Comparison of ENCODE assay signal across 20 cellular contexts in the genomic region with DNA sequence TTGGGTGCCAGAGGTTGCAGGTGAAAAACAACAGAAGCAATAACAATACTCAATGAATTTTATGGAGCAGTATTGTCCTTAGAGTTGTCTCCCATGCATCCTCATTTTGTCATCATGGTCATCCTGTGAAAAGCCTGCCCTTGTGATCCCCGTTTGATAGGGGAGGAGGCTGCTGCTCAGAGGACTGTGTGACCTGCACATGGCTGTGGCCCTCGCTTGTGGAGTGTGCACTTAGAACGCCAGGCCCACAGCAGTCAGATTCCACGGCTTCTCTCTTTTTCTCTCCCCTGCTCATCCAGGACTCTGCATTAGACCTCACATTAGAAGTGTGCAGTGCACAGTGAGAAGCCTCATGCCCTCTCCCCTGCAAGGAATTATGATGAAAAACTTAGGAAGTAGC.
DNase-seq lines count a peak whose midpoint lies in the region; ATAC-seq, FAIRE-seq and TF ChIP-seq lines count a peak whose summit lies in the region.
"Had no signal": no experiment of that assay in that cellular context is flagged by ENCODE, and none has a peak within 500 bp of the region (broad histone marks: within the 10 kb centered on the region; RNA-seq: fewer than 3 reads in every experiment).

No MANE protein-coding gene starts in this region.

- H3K79me2 ChIP-seq in mammary epithelial cell (ENCODE audit: insufficient read depth, low read length) (no peaks in the 10 kb centered on the region), HepG2 (ENCODE audit: insufficient read depth, low read length) (no peaks in the 10 kb centered on the region)

- BruUV-seq in mammary epithelial cell (replicated peaks; lab: Mats Ljungman, UMichigan) (no TSS peak), Panc1 (replicated peaks; lab: Mats Ljungman, UMichigan) (no TSS peak), HepG2 (replicated peaks; lab: Mats Ljungman, UMichigan) (no TSS peak)

- H4K20me1 ChIP-seq in mammary epithelial cell (ENCODE audit: insufficient read depth, low read length) (no peaks in the 10 kb centered on the region), HepG2 (ENCODE audit: insufficient read depth, low read length) (no peaks in the 10 kb centered on the region)
- H4K20me1 ChIP-seq: BLaER1 treated with 17β-estradiol and CSF1 and Interleukin-3, amounts not matched to agents 10 nM and 100 nM had no signal

- ATAC-seq in Panc1 (no peak), HepG2 (no peak), GM18861 (IDR thresholded peaks at IDR 0.05; ENCODE audit: unreplicated experiment) (no peak)
- ATAC-seq: CD8-positive, alpha-beta T cell had no signal

- no peak overlapping the region for H3K27ac ChIP-seq in mammary epithelial cell (ENCODE audit: insufficient read depth, low read depth, low read length)
- no peak overlapping the region for H3K27ac ChIP-seq in breast epithelium
- peak overlapping the region; percentile 6; the same call in 1 of the 2 replicates for H3K27ac ChIP-seq in Panc1 (ENCODE audit: low read length)
- no peak overlapping the region for H3K27ac ChIP-seq in esophagus muscularis mucosa (replicated peaks in 1 of 4)
- no peak overlapping the region for H3K27ac ChIP-seq in HepG2 (ENCODE audit: extremely low read length, insufficient read depth, low read length)
- H3K27ac ChIP-seq: BLaER1 treated with 17β-estradiol and CSF1 and Interleukin-3, amounts not matched to agents 10 nM and 100 nM; C4-2B had no signal

- FAIRE-seq in HepG2 (lab: Jason Lieb, UNC), result no peak
- FAIRE-seq: A204.1, D721Med, G401.6, GM12891 had no signal

- H3K36me3 ChIP-seq in mammary epithelial cell (ENCODE audit: insufficient read depth, low read length), result no peaks in the 10 kb centered on the region
- H3K36me3 ChIP-seq in breast epithelium, result no peaks in the 10 kb centered on the region
- H3K36me3 ChIP-seq in Panc1 (ENCODE audit: control insufficient read depth, insufficient read depth, low read length), result no peaks in the 10 kb centered on the region
- no peaks in the 10 kb centered on the region for H3K36me3 ChIP-seq in esophagus muscularis mucosa
- no peaks in the 10 kb centered on the region for H3K36me3 ChIP-seq in HepG2 (replicated peaks in 1 of 2; ENCODE audit: control insufficient read depth in 1 of 2, insufficient read depth in 2 of 2, low read length in 2 of 2)
- H3K36me3 ChIP-seq: BLaER1 treated with 17β-estradiol and CSF1 and Interleukin-3, amounts not matched to agents 10 nM and 100 nM had no signal

- peaks cover 10% of the 10 kb centered on the region for H3K4me1 ChIP-seq in mammary epithelial cell (ENCODE audit: insufficient read depth, low read length)
- no peaks in the 10 kb centered on the region for H3K4me1 ChIP-seq in breast epithelium
- peaks cover 7% of the 10 kb centered on the region for H3K4me1 ChIP-seq in Panc1 (ENCODE audit: control insufficient read depth, insufficient read depth, low read length)
- peaks cover 18 to 51% (median 39%) of the 10 kb centered on the region in 4 donors for H3K4me1 ChIP-seq in esophagus muscularis mucosa
- no peaks in the 10 kb centered on the region for H3K4me1 ChIP-seq in HepG2 (ENCODE audit: insufficient read depth, low read length)

- no peak overlapping the region for H3K9ac ChIP-seq in mammary epithelial cell (ENCODE audit: insufficient read depth, low read length)
- no peak overlapping the region for H3K9ac ChIP-seq in HepG2 (ENCODE audit: insufficient read depth, low read depth, low read length)
- H3K9ac ChIP-seq: BLaER1 treated with 17β-estradiol and CSF1 and Interleukin-3, amounts not matched to agents 10 nM and 100 nM had no signal

- in situ Hi-C loops in mammary epithelial cell (cut with MboI; ENCODE audit: low sequenced_read_pairs in 2 of 2) (no loop called here), Panc1 (cut with HindIII; ENCODE audit: low pct_unique_long_range_greater_than_20kb, low sequenced_read_pairs) (no loop called here), HepG2 (cut with HindIII; ENCODE audit: extremely low pct_ligation_motif_present, low pct_unique_long_range_greater_than_20kb) (no loop called here)

- no peaks in the 10 kb centered on the region for H3K27me3 ChIP-seq in mammary epithelial cell (ENCODE audit: insufficient read depth, low read length)
- no peaks in the 10 kb centered on the region for H3K27me3 ChIP-seq in breast epithelium
- H3K27me3 ChIP-seq in Panc1 (ENCODE audit: control insufficient read depth, insufficient read depth, low read length), result no peaks in the 10 kb centered on the region
- no peaks in the 10 kb centered on the region for H3K27me3 ChIP-seq in esophagus muscularis mucosa
- peaks cover 0 to 11% of the 10 kb centered on the region in 2 experiments; a peak in 1 of 5 replicates for H3K27me3 ChIP-seq in HepG2 (ENCODE audit: control insufficient read depth in 1 of 2, insufficient read depth in 2 of 2, low read length in 2 of 2)
- H3K27me3 ChIP-seq: BLaER1 treated with 17β-estradiol and CSF1 and Interleukin-3, amounts not matched to agents 10 nM and 100 nM had no signal

- TF ChIP-seq POLR2A in breast epithelium (IDR thresholded peaks at IDR 0.05), result no peak
- no peak for TF ChIP-seq POLR2A in esophagus muscularis mucosa (IDR thresholded peaks at IDR 0.05; ENCODE audit: low read depth)
- no peak for TF ChIP-seq POLR2A in HepG2 (IDR thresholded peaks at IDR 0.05; ENCODE audit: insufficient read depth in 1 of 2, low read depth in 2 of 2, low read length in 2 of 2)

- CTCF ChIA-PET in mammary epithelial cell (lab: Charles Lee; ENCODE audit: low non-redundant PET) (no interaction called here), Panc1 (lab: Charles Lee) (no interaction called here), HepG2 (lab: Yijun Ruan, JAX; ENCODE audit: low intra/inter-chr PET ratio, low total read pairs) (no interaction called here)

- H3K4me2 ChIP-seq in mammary epithelial cell (ENCODE audit: insufficient read depth, low read depth, low read length), result no peak overlapping the region
- H3K4me2 ChIP-seq in HepG2 (ENCODE audit: low read depth, low read length), result no peak overlapping the region
- H3K4me2 ChIP-seq: BLaER1 treated with 17β-estradiol and CSF1 and Interleukin-3, amounts not matched to agents 10 nM and 100 nM had no signal

- H3K9me3 ChIP-seq in mammary epithelial cell (replicated peaks; ENCODE audit: insufficient read depth, low read length) (no peaks in the 10 kb centered on the region), breast epithelium (no peaks in the 10 kb centered on the region), Panc1 (ENCODE audit: control insufficient read depth, insufficient read depth, low read depth, low read length) (no peaks in the 10 kb centered on the region; the same call in 1 of the 2 replicates), esophagus muscularis mucosa (no peaks in the 10 kb centered on the region), HepG2 (ENCODE audit: low read length) (no peaks in the 10 kb centered on the region)
- H3K9me3 ChIP-seq: BLaER1 treated with 17β-estradiol and CSF1 and Interleukin-3, amounts not matched to agents 10 nM and 100 nM; Caco-2 had no signal

- TF ChIP-seq RAD21 in HepG2 (CRISPR knock-in tag; IDR thresholded peaks at IDR 0.05), result no peak

- WGBS in mammary epithelial cell (ENCODE audit: low coverage, missing lambda C conversion rate), result 100% methylated on average over 3 of the region's 4 CpGs
- WGBS in esophagus muscularis mucosa, result 98% methylated on average over 4 of the region's 4 CpGs
- 4% methylated on average over 4 of the region's 4 CpGs for WGBS in HepG2 (ENCODE audit: low lambda C conversion rate)

- DNase-seq in mammary epithelial cell (no peak), breast epithelium (ENCODE audit: low spot score in 2 of 2) (no peak), Panc1 (ENCODE audit: low read depth, low spot score) (no peak), esophagus muscularis mucosa (ENCODE audit: extremely low spot score) (peak; percentile 91), HepG2 (ENCODE audit: low spot score) (no peak)
- DNase-seq: 8988T; AML-193; Caco-2; Calu3; CD4-positive, alpha-beta T cell; CD8-positive, alpha-beta T cell; DMS79 treated with DMSO at 0.1 percent for 48 hours; GF-D8 had no signal

- intact Hi-C loops in mammary epithelial cell (cut with micrococcal nuclease) (no loop called here), breast epithelium (cut with DNase I; ENCODE audit: low total_unique reads) (no loop called here), Panc1 (cut with micrococcal nuclease; ENCODE audit: unreplicated experiment) (no loop called here), esophagus muscularis mucosa (cut with DNase I) (no loop called here), HepG2 (cut with micrococcal nuclease; ENCODE audit: unreplicated experiment) (no loop called here)

- H2AFZ ChIP-seq in mammary epithelial cell (ENCODE audit: low read depth, low read length) (peak overlapping the region; percentile 3), HepG2 (ENCODE audit: low read length) (no peak overlapping the region)

- TF ChIP-seq EP300 in esophagus muscularis mucosa (IDR thresholded peaks at IDR 0.05) (no peak), HepG2 (IDR thresholded peaks at IDR 0.05; ENCODE audit: low read depth in 2 of 2, low read length in 2 of 2) (no peak), HepG2 (CRISPR knock-in tag; IDR thresholded peaks at IDR 0.05; ENCODE audit: borderline replicate concordance) (no peak)

- POLR2A ChIA-PET in Panc1 (lab: Charles Lee), result no interaction called here
- POLR2A ChIA-PET in HepG2 (lab: Yijun Ruan, JAX), result no interaction called here

- TF ChIP-seq CTCF in mammary epithelial cell (conservative IDR thresholded peaks at IDR 0.05 in 1 of 2, IDR thresholded peaks at IDR 0.05 in 1 of 2; ENCODE audit: extremely low read depth in 1 of 2, insufficient read depth in 1 of 2, low read depth in 1 of 2, low read length in 2 of 2), result no peak
- no peak for TF ChIP-seq CTCF in breast epithelium (IDR thresholded peaks at IDR 0.05)
- TF ChIP-seq CTCF in Panc1 (IDR thresholded peaks at IDR 0.05), result no peak
- no peak for TF ChIP-seq CTCF in esophagus muscularis mucosa (IDR thresholded peaks at IDR 0.05)
- no peak for TF ChIP-seq CTCF in HepG2 (CRISPR knock-in tag; IDR thresholded peaks at IDR 0.05)

- dilution Hi-C loops in mammary epithelial cell (cut with HindIII; ENCODE audit: low sequenced_read_pairs), result no loop called here

- H3K4me3 ChIP-seq in mammary epithelial cell (replicated peaks in 1 of 3; ENCODE audit: insufficient read depth in 1 of 3, low read depth in 2 of 3, low read length in 3 of 3), result no peak overlapping the region
- no peak overlapping the region for H3K4me3 ChIP-seq in breast epithelium
- H3K4me3 ChIP-seq in Panc1 (ENCODE audit: low read depth in 2 of 2, low read length in 2 of 2), result no peak overlapping the region
- H3K4me3 ChIP-seq in esophagus muscularis mucosa, result no peak overlapping the region
- no peak overlapping the region for H3K4me3 ChIP-seq in HepG2 (replicated peaks in 1 of 3; ENCODE audit: insufficient read depth in 1 of 3, low read depth in 2 of 3, low read length in 3 of 3)
- H3K4me3 ChIP-seq: BLaER1 treated with 17β-estradiol and CSF1 and Interleukin-3, amounts not matched to agents 10 nM and 100 nM had no signal

TF ChIP-seq in HepG2, 621 proteins besides CTCF, POLR2A, EP300 and RAD21 (continues in another document):
- no peak for TF ChIP-seq NCOA2 (CRISPR knock-in tag; IDR thresholded peaks at IDR 0.05)
